Comparison of ENCODE assay signal across 23 cellular contexts in the genomic region with DNA sequence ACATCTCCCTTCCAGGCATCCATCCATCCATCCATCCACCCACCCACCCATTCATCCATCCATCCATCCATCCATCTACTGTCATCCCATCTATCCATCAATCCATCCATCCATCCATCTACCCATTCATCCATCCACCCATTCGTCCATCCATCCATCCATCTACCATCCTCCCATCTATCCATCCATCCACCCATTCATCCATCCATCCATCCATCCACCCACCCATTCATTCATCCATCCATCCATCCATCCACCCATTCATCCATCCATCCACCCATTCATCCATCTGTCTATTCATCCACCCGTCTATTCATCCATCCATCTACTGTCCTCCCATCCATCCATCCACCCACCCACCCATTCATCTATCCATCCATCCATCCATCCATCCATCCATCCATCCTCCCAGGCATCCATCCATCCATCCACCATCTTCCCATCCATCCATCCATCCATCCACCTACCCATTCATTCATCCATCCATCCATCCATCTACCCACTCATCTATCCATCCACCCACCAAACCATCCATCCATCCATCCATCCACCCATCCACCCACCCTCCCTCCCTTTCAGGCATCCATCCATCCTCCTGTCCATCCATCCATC. TPM values are rescaled to one million over a fixed set of nuclear protein-coding genes. Genes with fewer than 3 reads are reported as not detected.
"Had no signal": no experiment of that assay in that cellular context is flagged by ENCODE, and none has a peak within 500 bp of the region (broad histone marks: within the 10 kb centered on the region; RNA-seq: fewer than 3 reads in every experiment).

No MANE protein-coding gene starts in this region.

- H3K4me1 Mint-ChIP-seq: activated B cell treated with CpG ODN at 0.5 μM for 24 hours; activated CD4-positive, alpha-beta T cell treated with anti-CD3 and anti-CD28 coated beads for 36 hours; activated CD4-positive, alpha-beta T cell treated with anti-CD3 and anti-CD28 coated beads, Interleukin-2, amount 10 ng/mL, durations not matched to agents 24 days and 14 days; T-helper 17 cell had no signal

- H3K36me3 ChIP-seq: brain microvascular endothelial cell, WERI-Rb-1 had no signal

- H3K9me3 Mint-ChIP-seq: activated B cell treated with CpG ODN at 0.5 μM for 24 hours; activated CD4-positive, alpha-beta memory T cell treated with anti-CD3 and anti-CD28 coated beads for 36 hours; activated CD4-positive, alpha-beta T cell treated with anti-CD3 and anti-CD28 coated beads, Interleukin-2, amount 10 ng/mL, durations not matched to agents 24 days and 14 days; activated naive CD4-positive, alpha-beta T cell treated with anti-CD3 and anti-CD28 coated beads for 36 hours; activated T-helper 1 cell treated with anti-CD3 and anti-CD28 coated beads, Interleukin-12 subunit alpha, Interleukin-12 subunit beta, Interleukin-2, Interleukin-4 antibody, amounts not matched to agents 30 ng/mL and 10 ng/mL and 1 ng/mL, durations not matched to agents 14 hours and 24 hours and 36 hours; activated T-helper 2 cell treated with anti-CD3 and anti-CD28 coated beads, Interferon-gamma antibody, Interleukin-2, Interleukin-4, amounts not matched to agents 10 μg/mL and 5 μg/mL and 100 μg/mL, durations not matched to agents 14 hours and 24 hours and 36 hours; T-helper 2 cell treated with Interferon-gamma antibody and Interleukin-4, amounts not matched to agents 5 μg/mL and 100 μg/mL, for 36 hours had no signal

- H3K27ac Mint-ChIP-seq: activated B cell treated with CpG ODN at 0.5 μM for 24 hours; activated CD4-positive, alpha-beta memory T cell treated with anti-CD3 and anti-CD28 coated beads for 36 hours; activated CD4-positive, alpha-beta T cell treated with anti-CD3 and anti-CD28 coated beads for 36 hours; activated CD4-positive, alpha-beta T cell treated with anti-CD3 and anti-CD28 coated beads, Interleukin-2, amount 10 ng/mL, durations not matched to agents 24 days and 14 days; activated CD8-positive, alpha-beta memory T cell treated with anti-CD3 and anti-CD28 coated beads, Interleukin-2, amount 10 ng/mL, durations not matched to agents 7 days and 5 days; activated CD8-positive, alpha-beta T cell treated with anti-CD3 and anti-CD28 coated beads, Interleukin-2, amount 10 ng/mL, durations not matched to agents 7 days and 5 days; activated naive CD4-positive, alpha-beta T cell treated with anti-CD3 and anti-CD28 coated beads for 36 hours; activated naive CD8-positive, alpha-beta T cell; activated T-helper 1 cell treated with anti-CD3 and anti-CD28 coated beads, Interleukin-12 subunit alpha, Interleukin-12 subunit beta, Interleukin-2, Interleukin-4 antibody, amounts not matched to agents 30 ng/mL and 10 ng/mL and 1 ng/mL, durations not matched to agents 14 hours and 24 hours and 36 hours; activated T-helper 2 cell treated with anti-CD3 and anti-CD28 coated beads, Interferon-gamma antibody, Interleukin-2, Interleukin-4, amounts not matched to agents 10 μg/mL and 5 μg/mL and 100 μg/mL, durations not matched to agents 14 hours and 24 hours and 36 hours; T-helper 17 cell had no signal

- H3K36me3 Mint-ChIP-seq: activated CD4-positive, alpha-beta memory T cell treated with anti-CD3 and anti-CD28 coated beads for 36 hours; activated CD8-positive, alpha-beta memory T cell treated with anti-CD3 and anti-CD28 coated beads, Interleukin-2, amount 10 ng/mL, durations not matched to agents 7 days and 5 days; activated naive CD8-positive, alpha-beta T cell had no signal

- H3K4me3 Mint-ChIP-seq: activated B cell treated with CpG ODN at 0.5 μM for 24 hours; activated CD4-positive, alpha-beta memory T cell treated with anti-CD3 and anti-CD28 coated beads for 36 hours; activated CD4-positive, alpha-beta T cell treated with anti-CD3 and anti-CD28 coated beads for 36 hours; activated CD4-positive, alpha-beta T cell treated with anti-CD3 and anti-CD28 coated beads, Interleukin-2, amount 10 ng/mL, durations not matched to agents 24 days and 14 days; activated CD8-positive, alpha-beta memory T cell treated with anti-CD3 and anti-CD28 coated beads, Interleukin-2, amount 10 ng/mL, durations not matched to agents 7 days and 5 days; activated CD8-positive, alpha-beta T cell treated with anti-CD3 and anti-CD28 coated beads, Interleukin-2, amount 10 ng/mL, durations not matched to agents 7 days and 5 days; activated naive CD4-positive, alpha-beta T cell treated with anti-CD3 and anti-CD28 coated beads for 36 hours; activated naive CD8-positive, alpha-beta T cell; activated T-helper 1 cell treated with anti-CD3 and anti-CD28 coated beads, Interleukin-12 subunit alpha, Interleukin-12 subunit beta, Interleukin-2, Interleukin-4 antibody, amounts not matched to agents 30 ng/mL and 10 ng/mL and 1 ng/mL, durations not matched to agents 14 hours and 24 hours and 36 hours; T-helper 17 cell; T-helper 2 cell treated with Interferon-gamma antibody and Interleukin-4, amounts not matched to agents 5 μg/mL and 100 μg/mL, for 36 hours had no signal

- H3K27me3 ChIP-seq: brain microvascular endothelial cell had no signal

- ATAC-seq: activated CD4-positive, alpha-beta T cell treated with anti-CD3 and anti-CD28 coated beads for 36 hours; activated CD8-positive, alpha-beta memory T cell treated with anti-CD3 and anti-CD28 coated beads, Interleukin-2, amount 10 ng/mL, durations not matched to agents 7 days and 5 days; activated CD8-positive, alpha-beta T cell treated with anti-CD3 and anti-CD28 coated beads, Interleukin-2, amount 10 ng/mL, durations not matched to agents 7 days and 5 days; T-helper 17 cell had no signal

- DNase-seq: activated B cell treated with CpG ODN at 0.5 μM for 24 hours; activated CD4-positive, alpha-beta memory T cell treated with anti-CD3 and anti-CD28 coated beads for 36 hours; activated CD4-positive, alpha-beta T cell treated with anti-CD3 and anti-CD28 coated beads for 36 hours; activated CD4-positive, alpha-beta T cell treated with anti-CD3 and anti-CD28 coated beads, Interleukin-2, amount 10 ng/mL, durations not matched to agents 24 days and 14 days; activated CD4-positive, CD25-positive, alpha-beta regulatory T cell treated with anti-CD3 and anti-CD28 coated beads, Interleukin-2, amount 50 U/mL, for 72 hours; activated CD8-positive, alpha-beta memory T cell treated with anti-CD3 and anti-CD28 coated beads, Interleukin-2, amount 10 ng/mL, durations not matched to agents 7 days and 5 days; activated CD8-positive, alpha-beta T cell treated with anti-CD3 and anti-CD28 coated beads, Interleukin-2, amount 10 ng/mL, durations not matched to agents 7 days and 5 days; activated effector memory CD4-positive, alpha-beta T cell treated with anti-CD3 and anti-CD28 coated beads, Interleukin-2, amount 50 U/mL, for 16 hours; activated naive CD4-positive, alpha-beta T cell treated with anti-CD3 and anti-CD28 coated beads for 36 hours; activated T-cell treated with anti-CD3 and anti-CD28 coated beads, Interleukin-2, amount 50 U/mL, for 1 hour; activated T-cell treated with anti-CD3 and anti-CD28 coated beads, Interleukin-2, amount 50 U/mL, for 48 hours; amniotic stem cell; brain microvascular endothelial cell; effector CD8-positive, alpha-beta T cell; foreskin fibroblast; T-helper 1 cell; T1000 had no signal

- H3K27ac ChIP-seq: brain microvascular endothelial cell, WERI-Rb-1 had no signal

- H3K27me3 Mint-ChIP-seq: activated B cell treated with CpG ODN at 0.5 μM for 24 hours; activated CD4-positive, alpha-beta memory T cell treated with anti-CD3 and anti-CD28 coated beads for 36 hours; activated CD4-positive, alpha-beta T cell treated with anti-CD3 and anti-CD28 coated beads for 36 hours; activated CD4-positive, alpha-beta T cell treated with anti-CD3 and anti-CD28 coated beads, Interleukin-2, amount 10 ng/mL, durations not matched to agents 24 days and 14 days; activated CD8-positive, alpha-beta memory T cell treated with anti-CD3 and anti-CD28 coated beads, Interleukin-2, amount 10 ng/mL, durations not matched to agents 7 days and 5 days; activated naive CD8-positive, alpha-beta T cell; T-helper 17 cell had no signal

RNA-seq across cellular contexts. Expression of a gene that starts 33.7 kb away (rescaled TPM):
- total RNA-seq: activated B cell treated with CpG ODN at 0.5 μM for 24 hours had no signal
